Comparison of ENCODE assay signal across 8 cellular contexts in genomic region chr1:12196641-12197482, GRCh38. TPM values are rescaled to one million over a fixed set of nuclear protein-coding genes. Genes with fewer than 3 reads are reported as not detected.
A peak's percentile ranks its signal among the peaks of the same experiment; 100 is the strongest.
DNase-seq lines count a peak whose midpoint lies in the region; ATAC-seq, FAIRE-seq and TF ChIP-seq lines count a peak whose summit lies in the region.
"Had no signal": no experiment of that assay in that cellular context is flagged by ENCODE, and none has a peak within 500 bp of the region (broad histone marks: within the 10 kb centered on the region; RNA-seq: fewer than 3 reads in every experiment).

No MANE protein-coding gene starts in this region.

- peak; percentile 32; the same call in 1 of the 2 replicates for TF ChIP-seq CTCF in GM12875 (IDR thresholded peaks at IDR 0.05; ENCODE audit: borderline replicate concordance, insufficient read depth, low read depth, low read length)
- TF ChIP-seq CTCF in H1 (IDR thresholded peaks at IDR 0.05; ENCODE audit: control extremely low read depth in 1 of 3, insufficient read depth in 1 of 3, low read depth in 1 of 3, low read length in 3 of 3) = peak; percentile 62 to 73 (median 65)
- TF ChIP-seq CTCF in psoas muscle (IDR thresholded peaks at IDR 0.05) = no peak

- H3K23ac ChIP-seq in H1 (ENCODE audit: insufficient read length) = no peak overlapping the region

- 0 out of 2 replicates have a peak, but pooled peaks cover 3% of the 10 kb centered on the region for H3K23me2 ChIP-seq in H1 (ENCODE audit: low read depth, low read length)

- H2AK5ac ChIP-seq in H1 (ENCODE audit: low read depth, low read length) = peak overlapping the region; percentile 13; the same call in 1 of the 2 replicates

- H3K4me3 ChIP-seq in GM12875 (ENCODE audit: low read depth, low read length) (no peak overlapping the region), H1 (ENCODE audit: extremely low read depth in 1 of 4, insufficient read depth in 2 of 4, low read depth in 3 of 4, low read length in 4 of 4) (no peak overlapping the region), psoas muscle (no peak overlapping the region)

- no peak overlapping the region for H4K8ac ChIP-seq in H1 (ENCODE audit: extremely low read depth, insufficient read depth, low read length)

- H2AFZ ChIP-seq in H1 (ENCODE audit: low read length) = no peak overlapping the region

- no peak overlapping the region for H3K56ac ChIP-seq in H1 (replicated peaks; ENCODE audit: insufficient read length, low read depth, low read length)

- H3K79me1 ChIP-seq in H1 (ENCODE audit: low read depth, low read length) = no peaks in the 10 kb centered on the region

- no peak overlapping the region for H4K5ac ChIP-seq in H1 (ENCODE audit: insufficient read length, low read depth, low read length)

- H3K79me2 ChIP-seq in H1 (ENCODE audit: control insufficient read depth in 1 of 2, insufficient read depth in 2 of 2, low read length in 2 of 2) = no peaks in the 10 kb centered on the region

- no peak for TF ChIP-seq POLR2A in H1 (IDR thresholded peaks at IDR 0.05; ENCODE audit: control extremely low read depth in 1 of 2, low read depth in 2 of 2, low read length in 2 of 2)

- no peak overlapping the region for H3K4ac ChIP-seq in H1 (replicated peaks; ENCODE audit: insufficient read length, low read depth, low read length)

- no peak overlapping the region for H3K9ac ChIP-seq in H1 (replicated peaks in 1 of 4; ENCODE audit: extremely low read depth in 1 of 4, low read depth in 3 of 4, low read length in 3 of 4)

- H3K9me3 ChIP-seq in H1 (ENCODE audit: insufficient read depth in 2 of 2, low read depth in 1 of 2, low read length in 1 of 2) (no peaks in the 10 kb centered on the region), psoas muscle (no peaks in the 10 kb centered on the region)

- no peak overlapping the region for H4K91ac ChIP-seq in H1 (replicated peaks; ENCODE audit: insufficient read length, low read length)

- H2BK12ac ChIP-seq in H1 (ENCODE audit: low read depth, low read length) = no peak overlapping the region

- H3K27me3 ChIP-seq in H1 (replicated peaks in 1 of 4; ENCODE audit: control insufficient read depth in 3 of 4, extremely low read depth in 1 of 4, insufficient read depth in 3 of 4, low read length in 3 of 4) (no peaks in the 10 kb centered on the region), psoas muscle (ENCODE audit: insufficient read depth in 3 of 3, low read length in 2 of 3) (peaks cover 0 to 5% (median 1%) of the 10 kb centered on the region in 3 donors)

- DNase-seq in NCI-H2171 treated with DMSO at 0.1 percent for 48 hours (lab: John Stamatoyannopoulos, UW) (peak; percentile 97), H1 (ENCODE audit: low read depth in 1 of 2, low spot score in 2 of 2) (no peak), psoas muscle (peak in 1 of 2 donors; percentile 67)
- DNase-seq in stimulated activated naive CD4-positive, alpha-beta T cell treated with Interleukin-2 at 50 U/mL for 16 hours (lab: John Stamatoyannopoulos, UW) = no peak
- DNase-seq: stimulated activated CD4-positive, alpha-beta T cell treated with anti-CD3 and anti-CD28 coated beads, Interleukin-2, amount 100 ng/mL, for 24 hours had no signal

- peak; percentile 41 to 62; a peak in 3 of 4 replicates for TF ChIP-seq RAD21 in H1 (IDR thresholded peaks at IDR 0.05 in 1 of 2, conservative IDR thresholded peaks at IDR 0.05 in 1 of 2; ENCODE audit: low read depth in 2 of 2, low read length in 2 of 2)

- 41% methylated on average over 13 of the region's 20 CpGs; no CpG with 5 or more reads in 1 of the 2 experiments for WGBS in H1 (ENCODE audit: extremely low coverage in 1 of 2, insufficient coverage in 1 of 2, insufficient read length in 1 of 2, insufficient replicate concordance in 2 of 2, low coverage in 1 of 2, low lambda C conversion rate in 2 of 2, missing lambda C conversion rate in 1 of 2), 2 experiments
- 64 to 72% (median 69%) methylated on average over 19 to 20 of the region's 20 CpGs for WGBS in psoas muscle, 3 donors

- no peak overlapping the region for H2BK5ac ChIP-seq in H1 (ENCODE audit: low read depth, low read length)

- H2BK120ac ChIP-seq in H1 (replicated peaks; ENCODE audit: low read depth, low read length) = no peak overlapping the region

- peak; percentile 62 for FAIRE-seq in H1 (lab: Jason Lieb, UNC)

- peaks cover 0 to 1% of the 10 kb centered on the region in 2 experiments for H4K20me1 ChIP-seq in H1 (replicated peaks in 1 of 2; ENCODE audit: control insufficient read depth in 1 of 2, insufficient read depth in 2 of 2, low read length in 2 of 2)

- no peak for TF ChIP-seq EP300 in H1 (IDR thresholded peaks at IDR 0.05; ENCODE audit: borderline replicate concordance in 1 of 2, low read depth in 2 of 2, low read length in 2 of 2)

- ATAC-seq in psoas muscle (peak; percentile 29 to 75 (median 54)), GM18519 (IDR thresholded peaks at IDR 0.05; ENCODE audit: low FRiP score, unreplicated experiment) (no peak), HG03442 (IDR thresholded peaks at IDR 0.05; ENCODE audit: unreplicated experiment) (no peak)

- H3K18ac ChIP-seq in H1 (ENCODE audit: extremely low read depth, low read length) = no peak overlapping the region

- no peak overlapping the region for H3K14ac ChIP-seq in H1 (ENCODE audit: insufficient read length)

- H3K27ac ChIP-seq in H1 (ENCODE audit: low read depth, low read length) (no peak overlapping the region), psoas muscle (no peak overlapping the region)

- H3K4me1 ChIP-seq in H1 (replicated peaks in 1 of 4; ENCODE audit: control insufficient read depth in 3 of 4, insufficient read depth in 4 of 4, low read length in 3 of 4) (peaks cover 0 to 5% (median 2%) of the 10 kb centered on the region in 4 experiments; a peak in 2 of 7 replicates), psoas muscle (no peaks in the 10 kb centered on the region)

- POLR2A ChIA-PET in H1 (lab: Charles Lee; ENCODE audit: partially characterized antibody) = interaction anchor here (1.1 kb wide), 1 partner anchor 72 kb away, joined by 4 read pairs; no protein-coding TSS in a partner anchor

- CTCF ChIA-PET in H1 (lab: Charles Lee; ENCODE audit: partially characterized antibody) = interaction anchor here (0.6 to 17.0 kb wide), 25 partner anchors 10 to 118 kb away, joined by 3 to 503 read pairs (median 4); no protein-coding TSS in a partner anchor

- H2BK15ac ChIP-seq in H1 (ENCODE audit: low read length) = no peak overlapping the region

- H2BK20ac ChIP-seq in H1 (ENCODE audit: low read length) = no peak overlapping the region

- intact Hi-C loops in psoas muscle (cut with DNase I) = no loop called here

- no peak overlapping the region; a peak in 1 of 4 replicates for H3K4me2 ChIP-seq in H1 (ENCODE audit: insufficient read depth in 1 of 2, low read depth in 2 of 2, low read length in 2 of 2)

- H3K36me3 ChIP-seq in H1 (ENCODE audit: control insufficient read depth in 2 of 4, insufficient read depth in 4 of 4, low read length in 3 of 4) (no peaks in the 10 kb centered on the region), psoas muscle (ENCODE audit: insufficient read depth in 1 of 2, low read depth in 1 of 2) (peaks cover 0 to 15% of the 10 kb centered on the region in 2 donors)

TF ChIP-seq in H1, 55 proteins besides CTCF, POLR2A, EP300 and RAD21:
- TF ChIP-seq SUZ12 (IDR thresholded peaks at IDR 0.05; ENCODE audit: low read length) = no peak
- no peak for TF ChIP-seq CBX5 (IDR thresholded peaks at IDR 0.05; ENCODE audit: low read depth, low read length)
- TF ChIP-seq GTF2F1 (IDR thresholded peaks at IDR 0.05; ENCODE audit: borderline replicate concordance, low read depth, low read length) = no peak
- peak; percentile 34; the same call in 1 of the 2 replicates for TF ChIP-seq MAX (IDR thresholded peaks at IDR 0.05)
- no peak for TF ChIP-seq BRCA1 (IDR thresholded peaks at IDR 0.05; ENCODE audit: low read depth, low read length)
- TF ChIP-seq SIN3A (conservative IDR thresholded peaks at IDR 0.05 in 1 of 2, IDR thresholded peaks at IDR 0.05 in 1 of 2; ENCODE audit: low read depth in 1 of 2, low read length in 2 of 2) = peak; percentile 58 to 87; a peak in 2 of 4 replicates
- TF ChIP-seq TCF12 (IDR thresholded peaks at IDR 0.05; ENCODE audit: low read depth, low read length) = 0 out of 2 replicates have a peak, but pooled peaks have one; percentile 25

RNA-seq across cellular contexts. Expression of gene TNFRSF1B, which starts 30.1 kb away (rescaled TPM):
- 2.8 and 2.9 TPM in 2 replicates for total RNA-seq in H1 (2021; fragmentation: NEBNext Ultra II Directional; extraction: Animal tissue kit (Norgen Biotek cat#: 25700))
- polyA plus RNA-seq in H1 (2011; rRNA removed) = 1.7 and 2.4 TPM in 2 replicates
- 1.8 TPM for polyA plus RNA-seq in H1 (2011; cell fraction: cytosol; rRNA removed)
- polyA plus RNA-seq in H1 (2011; cell fraction: nucleus; rRNA removed) = 2.5 TPM
- 1.3 to 2.6 TPM (median 2.1 TPM) in 4 replicates for polyA plus RNA-seq in H1 (2012, experiment 1 of 2)
- 1.3 TPM for polyA plus RNA-seq in H1 (2012, experiment 2 of 2)
- polyA plus RNA-seq in H1 (2013, experiment 1 of 2) = 2.9 TPM
- 3.5 TPM for polyA plus RNA-seq in H1 (2013, experiment 2 of 2)
- polyA minus RNA-seq in H1 (2011; rRNA and poly(A)+ RNA removed) = 1.1 and 1.5 TPM in 2 replicates
- 0.88 TPM for polyA minus RNA-seq in H1 (2011; cell fraction: cytosol; rRNA and poly(A)+ RNA removed)
- 0.90 TPM for polyA minus RNA-seq in H1 (2011; cell fraction: nucleus; rRNA and poly(A)+ RNA removed)
- 10 to 100 TPM in 1 of 4 donors, 1 to 10 TPM in 3; 7.5 to 12.8 (median 8.8) TPM for total RNA-seq in psoas muscle
- polyA plus RNA-seq in psoas muscle = 1 to 10 TPM; 5.1 to 7.6 (median 5.8) TPM

RNA-seq across cellular contexts. Expression of gene VPS13D, which starts 33.0 kb away (rescaled TPM):
- 31.2 and 32.7 TPM in 2 replicates for total RNA-seq in H1 (2021; fragmentation: NEBNext Ultra II Directional; extraction: Animal tissue kit (Norgen Biotek cat#: 25700))
- polyA plus RNA-seq in H1 (2011; rRNA removed) = 9.7 and 10.9 TPM in 2 replicates
- 14.7 TPM for polyA plus RNA-seq in H1 (2011; cell fraction: cytosol; rRNA removed)
- polyA plus RNA-seq in H1 (2011; cell fraction: nucleus; rRNA removed) = 27.4 TPM
- 13.6 to 16.4 TPM (median 14.6 TPM) in 4 replicates for polyA plus RNA-seq in H1 (2012, experiment 1 of 2)
- polyA plus RNA-seq in H1 (2012, experiment 2 of 2) = 1.1 TPM
- polyA plus RNA-seq in H1 (2013, experiment 1 of 2) = 5.6 TPM
- 6.0 TPM for polyA plus RNA-seq in H1 (2013, experiment 2 of 2)
- 64.9 and 68.5 TPM in 2 replicates for polyA minus RNA-seq in H1 (2011; rRNA and poly(A)+ RNA removed)
- 33.0 TPM for polyA minus RNA-seq in H1 (2011; cell fraction: cytosol; rRNA and poly(A)+ RNA removed)
- 80.2 TPM for polyA minus RNA-seq in H1 (2011; cell fraction: nucleus; rRNA and poly(A)+ RNA removed)
- 10 to 100 TPM; 32.3 to 69.1 (median 51.1) TPM for total RNA-seq in psoas muscle
- 10 to 100 TPM; 19.9 to 45.3 (median 25.3) TPM for polyA plus RNA-seq in psoas muscle

Comparison
In these comparisons a context has a peak if more than half of its experiments do, and no peak if none do; other contexts are left out.
1. ATAC-seq: peak in psoas muscle (4 of 4); none in GM18519 (single experiment) and HG03442 (single experiment).